In genomic region chr3:57221883-57222282, GRCh38 we compare ENCODE assay signal across 2 cellular contexts.
A peak's percentile ranks its signal among the peaks of the same experiment; 100 is the strongest.
TF ChIP-seq lines count a peak whose summit lies in the region.

No MANE protein-coding gene starts in this region.

TF ChIP-seq in HEK293, 187 proteins besides CTCF, POLR2A, EP300 and RAD21:
- TF ChIP-seq HOXD13 (CRISPR knock-in tag; IDR thresholded peaks at IDR 0.05; ENCODE audit: borderline replicate concordance) (no peak), ZNF654 (tag by site-specific recombination; IDR thresholded peaks at IDR 0.05; ENCODE audit: low read depth) (peak; percentile 52)
TF ChIP-seq in HEK293: peak in this region for 1.

TF ChIP-seq in GM12878, 131 proteins besides CTCF, POLR2A, EP300 and RAD21:
- TF ChIP-seq FOS (IDR thresholded peaks at IDR 0.05; ENCODE audit: borderline replicate concordance, extremely low read depth, insufficient read length) (no peak), EGR1 (IDR thresholded peaks at IDR 0.05; ENCODE audit: borderline replicate concordance in 1 of 2, low read depth in 2 of 2, low read length in 2 of 2) (no peak), ZNF217 (IDR thresholded peaks at IDR 0.05) (no peak), IRF3 (IDR thresholded peaks at IDR 0.05) (no peak), RELA (IDR thresholded peaks at IDR 0.05; ENCODE audit: borderline replicate concordance, partially characterized antibody) (no peak), CREB1 (IDR thresholded peaks at IDR 0.05; ENCODE audit: low read depth) (no peak)
TF ChIP-seq in GM12878: peak in this region for 0.
